In the genomic region with DNA sequence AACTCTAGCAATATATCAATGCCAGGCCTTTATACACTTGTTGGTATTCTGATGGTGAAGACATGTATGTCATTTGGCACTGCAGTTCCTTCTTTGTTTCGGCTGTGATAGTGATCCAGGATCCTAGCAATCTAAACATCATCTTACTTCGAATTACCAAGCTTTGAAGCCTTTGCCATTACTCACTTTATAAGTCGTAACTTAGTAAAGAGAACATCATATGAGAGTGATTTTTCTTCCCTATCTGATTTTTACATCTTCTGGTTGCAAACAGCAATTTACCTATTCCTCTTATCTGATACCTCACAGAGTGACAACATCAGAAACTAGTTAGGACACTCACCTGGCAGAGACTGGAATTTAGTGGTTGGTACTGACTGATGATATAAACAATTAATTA, we compare ENCODE assay signal across 1 cellular context.
TF ChIP-seq lines count a peak whose summit lies in the region.

No MANE protein-coding gene starts in this region.

TF ChIP-seq in IMR-90, 13 proteins besides CTCF, POLR2A, EP300 and RAD21 (continued from another document):
- no peak for TF ChIP-seq MXI1 (IDR thresholded peaks at IDR 0.05; ENCODE audit: borderline replicate concordance, low read depth, low read length)
- TF ChIP-seq BHLHE40 (IDR thresholded peaks at IDR 0.05; ENCODE audit: low read depth, low read length): no peak
- TF ChIP-seq RCOR1 (IDR thresholded peaks at IDR 0.05; ENCODE audit: insufficient replicate concordance, low read length): no peak
- TF ChIP-seq NFE2L2 (IDR thresholded peaks at IDR 0.05; ENCODE audit: low read depth, low read length): no peak
- TF ChIP-seq CEBPB (IDR thresholded peaks at IDR 0.05; ENCODE audit: low read depth, low read length): no peak
- no peak for TF ChIP-seq MAFK (IDR thresholded peaks at IDR 0.05; ENCODE audit: low read depth, low read length)
- TF ChIP-seq USF2 (IDR thresholded peaks at IDR 0.05; ENCODE audit: low read depth, low read length): no peak
- no peak for TF ChIP-seq ELK1 (IDR thresholded peaks at IDR 0.05; ENCODE audit: borderline replicate concordance, low read depth, low read length)
